In the genomic region with DNA sequence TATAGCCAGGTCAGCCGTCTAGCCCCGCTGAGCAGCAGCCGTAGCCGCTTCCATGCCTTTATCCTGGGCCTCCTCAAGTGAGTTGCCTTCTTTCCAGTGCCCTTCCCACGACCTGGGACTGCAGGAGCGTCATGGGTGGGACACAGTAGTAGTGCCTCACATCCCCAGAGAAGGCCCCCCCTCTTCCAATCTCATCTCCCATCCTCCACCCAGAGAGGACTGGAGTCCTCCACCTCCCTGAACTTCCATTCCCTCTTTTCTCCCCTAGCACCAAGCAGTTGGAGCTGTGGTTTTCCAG, we compare ENCODE assay signal across 8 cellular contexts.
DNase-seq lines count a peak whose midpoint lies in the region; TF ChIP-seq lines count a peak whose summit lies in the region.

No MANE protein-coding gene starts in this region.

- DNase-seq in GM12864 (ENCODE audit: low read depth) (no peak), fibroblast of mammary gland (ENCODE audit: low read depth) (no peak), retinal pigment epithelial cell (ENCODE audit: low read depth) (no peak), HK-2 (ENCODE audit: unreplicated experiment) (no peak), NCI-H748 (lab: John Stamatoyannopoulos, UW; ENCODE audit: unreplicated experiment) (no peak), GM19238 (ENCODE audit: insufficient read length, low spot score) (no peak), T1000 (lab: John Stamatoyannopoulos, UW) (no peak)

- H3K4me3 ChIP-seq in GM12864 (ENCODE audit: low read depth, low read length), result peak overlapping the region; percentile 73
- peak overlapping the region; percentile 86 for H3K4me3 ChIP-seq in fibroblast of mammary gland (ENCODE audit: control insufficient read depth, low read depth, low read length)
- H3K4me3 ChIP-seq in retinal pigment epithelial cell (ENCODE audit: low read length), result peak overlapping the region; percentile 85

- no peak for TF ChIP-seq CTCF in GM12864 (IDR thresholded peaks at IDR 0.05; ENCODE audit: low read depth, low read length, missing control alignments)
- TF ChIP-seq CTCF in VCaP (conservative IDR thresholded peaks at IDR 0.05), result no peak
- TF ChIP-seq CTCF in fibroblast of mammary gland (conservative IDR thresholded peaks at IDR 0.05; ENCODE audit: control insufficient read depth, insufficient read depth, low read depth, low read length), result no peak
- no peak for TF ChIP-seq CTCF in retinal pigment epithelial cell (conservative IDR thresholded peaks at IDR 0.05; ENCODE audit: low read depth, low read length)

- H3K27ac ChIP-seq in VCaP, result peak overlapping the region; percentile 86
